ENCODE assay signal across 8 cellular contexts in genomic region chr2:45938649-45939511, GRCh38.
DNase-seq lines count a peak whose midpoint lies in the region; ATAC-seq and TF ChIP-seq lines count a peak whose summit lies in the region.

No MANE protein-coding gene starts in this region.

- DNase-seq in HFF-Myc (ENCODE audit: extremely low read depth, low read depth) (peak; percentile 96), WTC11 (ENCODE audit: low spot score) (no peak), iris pigment epithelial cell (ENCODE audit: low read depth) (peak; percentile 96), suprapubic skin (ENCODE audit: low spot score in 2 of 2) (peak; percentile 78 to 85), CD14-positive monocyte (ENCODE audit: low spot score) (no peak)
- DNase-seq in activated CD8-positive, alpha-beta memory T cell treated with anti-CD3 and anti-CD28 coated beads, Interleukin-2, amount 50 U/mL, for 4 hours = no peak

- H3K9me3 ChIP-seq in suprapubic skin = no peaks in the 10 kb centered on the region

- intact Hi-C loops in CD14-positive monocyte (cut with micrococcal nuclease) = loop anchor here in 1 of 2 donors (5.0 kb wide), 2 partner anchors 52 to 162 kb away; no protein-coding TSS in a partner anchor

- TF ChIP-seq POLR2A in suprapubic skin (IDR thresholded peaks at IDR 0.05) = no peak

- peak overlapping the region; percentile 67 for H3K27ac ChIP-seq in suprapubic skin

- CTCF ChIA-PET in WTC11 (lab: Charles Lee) = interaction anchor here (2.2 kb wide), 1 partner anchor 152 kb away, joined by 5 read pairs; no protein-coding TSS in a partner anchor

- TF ChIP-seq EP300 in suprapubic skin (IDR thresholded peaks at IDR 0.05) = no peak

- H3K27ac Mint-ChIP-seq in WTC11 = no peak overlapping the region
- H3K27ac Mint-ChIP-seq in CD14-positive monocyte = peak overlapping the region in 2 of 7 donors; percentile 11 to 62

- no peak overlapping the region for H3K4me3 Mint-ChIP-seq in WTC11
- no peak overlapping the region for H3K4me3 Mint-ChIP-seq in CD14-positive monocyte

- TF ChIP-seq CTCF in HFF-Myc (IDR thresholded peaks at IDR 0.05; ENCODE audit: low read depth, low read length, missing control alignments) (no peak), WTC11 (IDR thresholded peaks at IDR 0.05) (no peak), suprapubic skin (IDR thresholded peaks at IDR 0.05) (no peak), CD14-positive monocyte (IDR thresholded peaks at IDR 0.05) (no peak)

- H3K27me3 ChIP-seq in suprapubic skin = no peaks in the 10 kb centered on the region

- POLR2A ChIA-PET in WTC11 (lab: Charles Lee) = interaction anchor here (0.6 kb wide), 1 partner anchor 146 kb away, joined by 3 read pairs; no protein-coding TSS in a partner anchor

- peaks cover 48% of the 10 kb centered on the region for H3K4me1 ChIP-seq in suprapubic skin

- no peaks in the 10 kb centered on the region for H3K27me3 Mint-ChIP-seq in WTC11 (ENCODE audit: low read depth)
- no peaks in the 10 kb centered on the region for H3K27me3 Mint-ChIP-seq in CD14-positive monocyte (ENCODE audit: low read depth in 3 of 3)

- H3K4me1 Mint-ChIP-seq in WTC11 (peaks cover 48% of the 10 kb centered on the region), CD14-positive monocyte (peaks cover 10% of the 10 kb centered on the region)

- no peaks in the 10 kb centered on the region for H3K36me3 Mint-ChIP-seq in WTC11
- peaks cover 5 to 7% of the 10 kb centered on the region in 2 donors for H3K36me3 Mint-ChIP-seq in CD14-positive monocyte

- peaks cover 5% of the 10 kb centered on the region; the same call in 1 of the 2 replicates for H3K9me3 Mint-ChIP-seq in WTC11
- H3K9me3 Mint-ChIP-seq in CD14-positive monocyte = no peaks in the 10 kb centered on the region

- 26% methylated on average over 12 of the region's 13 CpGs for WGBS in suprapubic skin

- no peaks in the 10 kb centered on the region for H3K36me3 ChIP-seq in suprapubic skin

- H3K4me3 ChIP-seq in HFF-Myc (replicated peaks; ENCODE audit: low read depth, low read length) (no peak overlapping the region; the same call in 1 of the 2 replicates), suprapubic skin (no peak overlapping the region)

- ATAC-seq in WTC11 = peak; percentile 27
- ATAC-seq in GM19351 (IDR thresholded peaks at IDR 0.05; ENCODE audit: unreplicated experiment) = no peak
- no peak for ATAC-seq in GM19324 (IDR thresholded peaks at IDR 0.05; ENCODE audit: low FRiP score, unreplicated experiment)

TF ChIP-seq in WTC11, 78 proteins besides CTCF, POLR2A, EP300 and RAD21:
- TF ChIP-seq GRHL2 (CRISPR knock-in tag; IDR thresholded peaks at IDR 0.05; ENCODE audit: insufficient replicate concordance, severe bottlenecking) (no peak), E2F5 (CRISPR knock-in tag; IDR thresholded peaks at IDR 0.05) (no peak), FOXK1 (CRISPR knock-in tag; IDR thresholded peaks at IDR 0.05) (no peak), ZNF263 (CRISPR knock-in tag; IDR thresholded peaks at IDR 0.05; ENCODE audit: low read depth) (no peak), TCF7 (CRISPR knock-in tag; IDR thresholded peaks at IDR 0.05; ENCODE audit: low read depth) (no peak), GTF2I (CRISPR knock-in tag; conservative IDR thresholded peaks at IDR 0.05) (no peak), ZSCAN18 (CRISPR knock-in tag; IDR thresholded peaks at IDR 0.05) (no peak), ZNF138 (CRISPR knock-in tag; conservative IDR thresholded peaks at IDR 0.05) (no peak), KAT7 (CRISPR knock-in tag; IDR thresholded peaks at IDR 0.05; ENCODE audit: borderline replicate concordance) (no peak), TEAD1 (CRISPR knock-in tag; IDR thresholded peaks at IDR 0.05) (no peak), ELF4 (CRISPR knock-in tag; IDR thresholded peaks at IDR 0.05; ENCODE audit: low read depth) (no peak), PREB (CRISPR knock-in tag; IDR thresholded peaks at IDR 0.05; ENCODE audit: borderline replicate concordance) (no peak), HMGXB4 (CRISPR knock-in tag; IDR thresholded peaks at IDR 0.05) (no peak), ZBTB21 (CRISPR knock-in tag; IDR thresholded peaks at IDR 0.05; ENCODE audit: borderline replicate concordance) (no peak), EMX1 (CRISPR knock-in tag; IDR thresholded peaks at IDR 0.05) (no peak), FOXJ3 (CRISPR knock-in tag; IDR thresholded peaks at IDR 0.05; ENCODE audit: borderline replicate concordance) (no peak)

Comparison
In these comparisons a context has a peak if more than half of its experiments do, and no peak if none do; other contexts are left out.
1. DNase-seq: peak in HFF-Myc (single experiment), iris pigment epithelial cell (single experiment) and suprapubic skin (2 of 2); none in WTC11 (single experiment), activated CD8-positive, alpha-beta memory T cell treated with anti-CD3 and anti-CD28 coated beads, Interleukin-2, amount 50 U/mL, for 4 hours (single experiment) and CD14-positive monocyte (single experiment).